Comparison of ENCODE assay signal across 37 cellular contexts in genomic region chr4:161792991-161793390, GRCh38.
"Had no signal": no experiment of that assay in that cellular context is flagged by ENCODE, and none has a peak within 500 bp of the region (broad histone marks: within the 10 kb centered on the region; RNA-seq: fewer than 3 reads in every experiment).

No MANE protein-coding gene starts in this region.

- H3K4me3 ChIP-seq: cardiac muscle cell had no signal

- H3K27me3 Mint-ChIP-seq: activated B cell treated with CpG ODN at 0.5 μM for 24 hours; activated CD4-positive, alpha-beta memory T cell treated with anti-CD3 and anti-CD28 coated beads for 36 hours; activated naive CD4-positive, alpha-beta T cell treated with anti-CD3 and anti-CD28 coated beads, Interleukin-2, amount 10 ng/mL, durations not matched to agents 7 days and 5 days; activated naive CD8-positive, alpha-beta T cell; activated naive CD8-positive, alpha-beta T cell treated with anti-CD3 and anti-CD28 coated beads, Interleukin-2, amount 50 U/mL, for 24 hours; IgD-negative memory B cell had no signal

- H3K27me3 ChIP-seq: brain microvascular endothelial cell, cardiac muscle cell had no signal

- H3K36me3 ChIP-seq: brain microvascular endothelial cell, cardiac muscle cell had no signal

- H3K9me3 Mint-ChIP-seq: activated B cell treated with CpG ODN at 0.5 μM for 24 hours; activated CD4-positive, alpha-beta memory T cell treated with anti-CD3 and anti-CD28 coated beads for 36 hours; activated naive CD8-positive, alpha-beta T cell treated with anti-CD3 and anti-CD28 coated beads, Interleukin-2, amount 50 U/mL, for 24 hours; activated T-cell treated with anti-CD3 and anti-CD28 coated beads, Interleukin-2, amount 50 U/mL, for 4 hours had no signal

- H3K4me3 Mint-ChIP-seq: activated B cell treated with CpG ODN at 0.5 μM for 24 hours; activated CD4-positive, alpha-beta memory T cell treated with anti-CD3 and anti-CD28 coated beads for 36 hours; activated naive CD4-positive, alpha-beta T cell treated with anti-CD3 and anti-CD28 coated beads, Interleukin-2, amount 10 ng/mL, durations not matched to agents 7 days and 5 days; activated naive CD8-positive, alpha-beta T cell; activated naive CD8-positive, alpha-beta T cell treated with anti-CD3 and anti-CD28 coated beads, Interleukin-2, amount 50 U/mL, for 24 hours; activated T-cell treated with anti-CD3 and anti-CD28 coated beads, Interleukin-2, amount 50 U/mL, for 4 hours; activated T-helper 1 cell treated with anti-CD3 and anti-CD28 coated beads, Interleukin-12 subunit alpha, Interleukin-12 subunit beta, Interleukin-2, Interleukin-4 antibody, amounts not matched to agents 30 ng/mL and 10 ng/mL and 1 ng/mL, durations not matched to agents 14 hours and 24 hours and 36 hours; IgD-negative memory B cell had no signal

- H3K27ac ChIP-seq: brain microvascular endothelial cell, cardiac muscle cell, VCaP had no signal

- H3K36me3 Mint-ChIP-seq: activated CD4-positive, alpha-beta memory T cell treated with anti-CD3 and anti-CD28 coated beads for 36 hours; activated naive CD4-positive, alpha-beta T cell treated with anti-CD3 and anti-CD28 coated beads, Interleukin-2, amount 10 ng/mL, durations not matched to agents 7 days and 5 days; activated naive CD8-positive, alpha-beta T cell; IgD-negative memory B cell had no signal

- DNase-seq: activated B cell treated with CpG ODN at 0.5 μM for 24 hours; activated CD4-positive, alpha-beta memory T cell treated with anti-CD3 and anti-CD28 coated beads for 36 hours; activated CD4-positive, alpha-beta T cell treated with anti-CD3 and anti-CD28 coated beads for 4 hours; activated CD4-positive, alpha-beta T cell treated with anti-CD3 and anti-CD28 coated beads, Interleukin-2, amount 50 U/mL, for 1 hour; activated CD4-positive, CD25-positive, alpha-beta regulatory T cell treated with anti-CD3 and anti-CD28 coated beads, Interleukin-2, amount 50 U/mL, for 72 hours; activated CD8-positive, alpha-beta memory T cell treated with anti-CD3 and anti-CD28 coated beads, Interleukin-2, amount 50 U/mL, for 4 hours; activated effector memory CD4-positive, alpha-beta T cell treated with Interleukin-2 at 50 U/mL for 16 hours; activated naive CD4-positive, alpha-beta T cell treated with anti-CD3 and anti-CD28 coated beads, Interleukin-2, amount 10 ng/mL, durations not matched to agents 7 days and 5 days; activated naive CD8-positive, alpha-beta T cell treated with anti-CD3 and anti-CD28 coated beads, Interleukin-2, amount 50 U/mL, for 24 hours; activated T-cell treated with anti-CD3 and anti-CD28 coated beads for 4 hours; activated T-cell treated with anti-CD3 and anti-CD28 coated beads, Interleukin-2, amount 50 U/mL, for 4 hours; anterior cingulate cortex; brain microvascular endothelial cell; Karpas-422; KBM-7; NCI-H1048; NCI-H1105 treated with DMSO at 0.1 percent for 48 hours; NCI-H1436; NCI-H1694; NCI-H1930; NCI-H2081 treated with DMSO at 0.1 percent for 48 hours; NCI-H226; NCI-H446 treated with DMSO at 0.1 percent for 48 hours; NCI-H524; NCI-H69; NCI-H82; SIG-M5; SW 1271; T-helper 1 cell; T-helper 2 cell; T-helper 9 cell had no signal

- H3K27ac Mint-ChIP-seq: activated B cell treated with CpG ODN at 0.5 μM for 24 hours; activated CD4-positive, alpha-beta memory T cell treated with anti-CD3 and anti-CD28 coated beads for 36 hours; activated naive CD4-positive, alpha-beta T cell treated with anti-CD3 and anti-CD28 coated beads, Interleukin-2, amount 10 ng/mL, durations not matched to agents 7 days and 5 days; activated naive CD8-positive, alpha-beta T cell; activated naive CD8-positive, alpha-beta T cell treated with anti-CD3 and anti-CD28 coated beads, Interleukin-2, amount 50 U/mL, for 24 hours; activated T-helper 1 cell treated with anti-CD3 and anti-CD28 coated beads, Interleukin-12 subunit alpha, Interleukin-12 subunit beta, Interleukin-2, Interleukin-4 antibody, amounts not matched to agents 30 ng/mL and 10 ng/mL and 1 ng/mL, durations not matched to agents 14 hours and 24 hours and 36 hours; IgD-negative memory B cell had no signal

- H3K4me1 Mint-ChIP-seq: activated B cell treated with CpG ODN at 0.5 μM for 24 hours; activated naive CD4-positive, alpha-beta T cell treated with anti-CD3 and anti-CD28 coated beads, Interleukin-2, amount 10 ng/mL, durations not matched to agents 7 days and 5 days; activated naive CD8-positive, alpha-beta T cell treated with anti-CD3 and anti-CD28 coated beads, Interleukin-2, amount 50 U/mL, for 24 hours; IgD-negative memory B cell had no signal

- ATAC-seq: activated naive CD8-positive, alpha-beta T cell treated with anti-CD3 and anti-CD28 coated beads, Interleukin-2, amount 50 U/mL, for 24 hours; Panc1 had no signal
